8 cellular contexts compared by ENCODE assay signal in genomic region chr14:24334431-24335271, GRCh38. TPM values are rescaled to one million over a fixed set of nuclear protein-coding genes. Genes with fewer than 3 reads are reported as not detected.
DNase-seq lines count a peak whose midpoint lies in the region; TF ChIP-seq lines count a peak whose summit lies in the region.

ADCY4 (minus strand) TSS chr14:24335071; CDS start chr14:24334652, 419 bp downstream.

- H3K9me3 ChIP-seq in mesenchymal stem cell (ENCODE audit: control insufficient read depth, low read length): no peaks in the 10 kb centered on the region

- H2AFZ ChIP-seq in mesenchymal stem cell (ENCODE audit: low read depth, low read length): peak within 1 kb of the TSS; percentile 60

- peak within 1 kb of the TSS in 1 of 2 experiments; percentile 94 for H3K14ac ChIP-seq in mesenchymal stem cell (ENCODE audit: low read length in 2 of 2)

- H3K4ac ChIP-seq in mesenchymal stem cell (ENCODE audit: low read depth in 1 of 2, low read length in 2 of 2): peak within 1 kb of the TSS in 1 of 2 experiments; percentile 25

- peak within 1 kb of the TSS; percentile 20 to 76 for H3K4me3 ChIP-seq in mesenchymal stem cell (ENCODE audit: insufficient read depth in 1 of 2, low read depth in 1 of 2, low read length in 2 of 2)

- no peaks in the 10 kb centered on the region for H3K79me1 ChIP-seq in mesenchymal stem cell (replicated peaks; ENCODE audit: low read length, poor library complexity, severe bottlenecking)

- peak within 1 kb of the TSS; percentile 73 for H4K8ac ChIP-seq in mesenchymal stem cell (ENCODE audit: low read length)

- peaks cover 88% of the 10 kb centered on the region for H3K27me3 Mint-ChIP-seq in type B pancreatic cell

- H3K4me1 Mint-ChIP-seq in type B pancreatic cell (ENCODE audit: unreplicated experiment): peaks cover 16% of the 10 kb centered on the region

- H3K4me1 ChIP-seq in mesenchymal stem cell (ENCODE audit: control insufficient read depth, insufficient read depth, low read depth, low read length): peaks cover 41% of the 10 kb centered on the region

- H2BK12ac ChIP-seq in mesenchymal stem cell (ENCODE audit: low read length in 2 of 2): peak within 1 kb of the TSS; percentile 23 to 54

- 4% methylated on average over 49 of the region's 64 CpGs for WGBS in mesenchymal stem cell

- peak within 1 kb of the TSS; percentile 83 for H3K4me3 Mint-ChIP-seq in type B pancreatic cell

- H3K27ac ChIP-seq in 22Rv1 (peak within 1 kb of the TSS; percentile 73), mesenchymal stem cell (ENCODE audit: low read length, poor library complexity, severe bottlenecking) (no peak within 1 kb of the TSS)

- H3K23ac ChIP-seq in mesenchymal stem cell (ENCODE audit: low read length in 2 of 2): peak within 1 kb of the TSS in 1 of 2 experiments; percentile 94

- H3K27me3 ChIP-seq in mesenchymal stem cell (ENCODE audit: control insufficient read depth in 1 of 2, insufficient read depth in 1 of 2, low read length in 2 of 2): peaks cover 29 to 53% of the 10 kb centered on the region in 2 experiments

- no peak within 1 kb of the TSS for H3K27ac Mint-ChIP-seq in type B pancreatic cell

- H2BK5ac ChIP-seq in mesenchymal stem cell (ENCODE audit: low read depth, low read length, poor library complexity, severe bottlenecking): no peak within 1 kb of the TSS

- H3K9ac ChIP-seq in mesenchymal stem cell (ENCODE audit: low read length): peak within 1 kb of the TSS; percentile 78

- peak within 1 kb of the TSS; percentile 62 for H4K91ac ChIP-seq in mesenchymal stem cell (ENCODE audit: low read length)

- peaks cover 4 to 18% of the 10 kb centered on the region in 2 experiments for H3K36me3 ChIP-seq in mesenchymal stem cell (ENCODE audit: control insufficient read depth in 1 of 2, insufficient read depth in 2 of 2, low read depth in 1 of 2, low read length in 2 of 2)

- H3K36me3 Mint-ChIP-seq in type B pancreatic cell: no peaks in the 10 kb centered on the region

- DNase-seq in NCI-H69 (lab: John Stamatoyannopoulos, UW) (peak; percentile 31), dermis microvascular lymphatic vessel endothelial cell (ENCODE audit: low read depth in 2 of 2) (peak; percentile 36 to 69), mesenchymal stem cell (peak; percentile 34), type B pancreatic cell (ENCODE audit: extremely low spot score, unreplicated experiment) (no peak), NCI-H1930 (lab: John Stamatoyannopoulos, UW) (no peak), amniotic stem cell (lab: John Stamatoyannopoulos, UW) (no peak), DMS79 treated with DMSO at 0.1 percent for 48 hours (lab: John Stamatoyannopoulos, UW) (no peak)

- TF ChIP-seq CTCF in 22Rv1 (IDR thresholded peaks at IDR 0.05): no peak
- no peak for TF ChIP-seq CTCF in type B pancreatic cell (conservative IDR thresholded peaks at IDR 0.05)

- no peaks in the 10 kb centered on the region for H3K9me3 Mint-ChIP-seq in type B pancreatic cell

- peak within 1 kb of the TSS; percentile 66 for H3K4me2 ChIP-seq in mesenchymal stem cell (ENCODE audit: low read length, poor library complexity, severe bottlenecking)

- H2BK15ac ChIP-seq in mesenchymal stem cell (ENCODE audit: low read depth, poor library complexity, severe bottlenecking): peak within 1 kb of the TSS; percentile 70

- no peak within 1 kb of the TSS for H2BK120ac ChIP-seq in mesenchymal stem cell (ENCODE audit: low read depth, low read length)

- no peak within 1 kb of the TSS for H2AK5ac ChIP-seq in mesenchymal stem cell (ENCODE audit: low read length, severe bottlenecking)

- peak within 1 kb of the TSS; percentile 44 to 52 for H3K18ac ChIP-seq in mesenchymal stem cell (ENCODE audit: low read depth in 1 of 2, low read length in 2 of 2)

RNA-seq across cellular contexts. Expression of gene ADCY4, which starts in this region (rescaled TPM):
- total RNA-seq in dermis microvascular lymphatic vessel endothelial cell: 29.3 and 51.2 TPM in 2 replicates
- polyA plus RNA-seq in mesenchymal stem cell (2013, experiment 1 of 2): 0.98 TPM
- polyA plus RNA-seq in mesenchymal stem cell (2013, experiment 2 of 2): 0.86 TPM
- 2.2 and 2.5 TPM in 2 replicates for total RNA-seq in type B pancreatic cell (ENCODE audit: low replicate concordance)

Comparison
In these comparisons a context has a peak if more than half of its experiments do, and no peak if none do; other contexts are left out.
1. DNase-seq: peak in NCI-H69 (single experiment), dermis microvascular lymphatic vessel endothelial cell (2 of 2) and mesenchymal stem cell (single experiment); none in type B pancreatic cell (single experiment), NCI-H1930 (0 of 2), amniotic stem cell (single experiment) and DMS79 treated with DMSO at 0.1 percent for 48 hours (single experiment).